9 cellular contexts compared by ENCODE assay signal in genomic region chr5:177327539-177328522, GRCh38. TPM values are rescaled to one million over a fixed set of nuclear protein-coding genes. Genes with fewer than 3 reads are reported as not detected.
DNase-seq lines count a peak whose midpoint lies in the region; ATAC-seq and TF ChIP-seq lines count a peak whose summit lies in the region.
"Had no signal": no experiment of that assay in that cellular context is flagged by ENCODE, and none has a peak within 500 bp of the region (broad histone marks: within the 10 kb centered on the region; RNA-seq: fewer than 3 reads in every experiment).

No MANE protein-coding gene starts in this region.

- H4K20me1 ChIP-seq in OCI-LY7 (ENCODE audit: insufficient read depth, low read length), result no peaks in the 10 kb centered on the region

- H3K4me1 ChIP-seq in left lung, result peaks cover 0 to 10% of the 10 kb centered on the region in 2 donors
- no peaks in the 10 kb centered on the region for H3K4me1 ChIP-seq in OCI-LY7 (ENCODE audit: insufficient read depth, low read length, poor library complexity, severe bottlenecking)

- H3K27ac ChIP-seq in left lung (peak overlapping the region; percentile 53 to 54), OCI-LY7 (ENCODE audit: low read depth, low read length, poor library complexity, severe bottlenecking) (no peak overlapping the region)

- no peaks in the 10 kb centered on the region for H3K79me2 ChIP-seq in OCI-LY7 (ENCODE audit: insufficient read depth, low read depth, low read length)

- H3K27me3 Mint-ChIP-seq in activated CD4-positive, alpha-beta T cell treated with anti-CD3 and anti-CD28 coated beads, Interleukin-2, amount 10 ng/mL, durations not matched to agents 24 days and 14 days, result no peaks in the 10 kb centered on the region

- H3K36me3 ChIP-seq in left lung, result peaks cover 0 to 47% of the 10 kb centered on the region in 2 donors
- peaks cover 40% of the 10 kb centered on the region; the same call in 1 of the 2 replicates for H3K36me3 ChIP-seq in OCI-LY7 (ENCODE audit: insufficient read depth, low read length)

- H3K9me3 Mint-ChIP-seq in activated CD4-positive, alpha-beta T cell treated with anti-CD3 and anti-CD28 coated beads, Interleukin-2, amount 10 ng/mL, durations not matched to agents 24 days and 14 days, result no peaks in the 10 kb centered on the region

- no peak overlapping the region for H3K4me2 ChIP-seq in OCI-LY7 (ENCODE audit: low read length)

- CTCF ChIA-PET in OCI-LY7 (lab: Charles Lee; ENCODE audit: unreplicated experiment), result no interaction called here

- DNase-seq in activated CD4-positive, alpha-beta T cell treated with anti-CD3 and anti-CD28 coated beads, Interleukin-2, amount 10 ng/mL, durations not matched to agents 24 days and 14 days, result no peak
- no peak for DNase-seq in activated CD4-positive, alpha-beta T cell treated with anti-CD3 and anti-CD28 coated beads, Interleukin-2, amount 50 U/mL, for 48 hours
- DNase-seq in astrocyte of the cerebellum (ENCODE audit: low read depth) (peak; percentile 46), left lung (peak in 1 of 2 donors; percentile 51), stromal cell of bone marrow (ENCODE audit: low read depth) (peak; percentile 61), OCI-LY7 (ENCODE audit: low spot score) (no peak)
- DNase-seq in central memory CD4-positive, alpha-beta T cell, result no peak
- DNase-seq: head of caudate nucleus had no signal

- no peak overlapping the region for H3K4me3 Mint-ChIP-seq in activated CD4-positive, alpha-beta T cell treated with anti-CD3 and anti-CD28 coated beads, Interleukin-2, amount 10 ng/mL, durations not matched to agents 24 days and 14 days

- peaks cover 11% of the 10 kb centered on the region for H3K4me1 Mint-ChIP-seq in activated CD4-positive, alpha-beta T cell treated with anti-CD3 and anti-CD28 coated beads, Interleukin-2, amount 10 ng/mL, durations not matched to agents 24 days and 14 days

- no peak overlapping the region for H2AFZ ChIP-seq in OCI-LY7 (ENCODE audit: low read length)

- BruUV-seq in OCI-LY7 (replicated peaks; lab: Mats Ljungman, UMichigan), result no TSS peak

- peaks cover 15% of the 10 kb centered on the region for H3K36me3 Mint-ChIP-seq in activated CD4-positive, alpha-beta T cell treated with anti-CD3 and anti-CD28 coated beads, Interleukin-2, amount 10 ng/mL, durations not matched to agents 24 days and 14 days (ENCODE audit: low read depth)

- H3K4me3 ChIP-seq in astrocyte of the cerebellum (ENCODE audit: low read depth, low read length), result no peak overlapping the region
- H3K4me3 ChIP-seq in left lung, result no peak overlapping the region
- no peak overlapping the region for H3K4me3 ChIP-seq in OCI-LY7 (ENCODE audit: low read depth, low read length, poor library complexity, severe bottlenecking)

- peak; percentile 7 for TF ChIP-seq CTCF in astrocyte of the cerebellum (IDR thresholded peaks at IDR 0.05; ENCODE audit: low read depth, low read length, missing control alignments)
- TF ChIP-seq CTCF in left lung (IDR thresholded peaks at IDR 0.05), result no peak
- no peak for TF ChIP-seq CTCF in OCI-LY7 (conservative IDR thresholded peaks at IDR 0.05; ENCODE audit: low read length)

- H3K27ac Mint-ChIP-seq in activated CD4-positive, alpha-beta T cell treated with anti-CD3 and anti-CD28 coated beads, Interleukin-2, amount 10 ng/mL, durations not matched to agents 24 days and 14 days, result peak overlapping the region; percentile 38

- ATAC-seq in left lung (peak; percentile 66), HG03460 (IDR thresholded peaks at IDR 0.05; ENCODE audit: unreplicated experiment) (no peak)

- H3K9me2 ChIP-seq in OCI-LY7 (ENCODE audit: insufficient read depth, low read length), result no peaks in the 10 kb centered on the region

- no peaks in the 10 kb centered on the region for H3K9me3 ChIP-seq in left lung
- no peaks in the 10 kb centered on the region for H3K9me3 ChIP-seq in OCI-LY7 (ENCODE audit: low read length)

- H3K27me3 ChIP-seq in left lung, result no peaks in the 10 kb centered on the region

- in situ Hi-C loops in astrocyte of the cerebellum (cut with HindIII; ENCODE audit: low sequenced_read_pairs), result no loop called here

- intact Hi-C loops in activated CD4-positive, alpha-beta T cell treated with anti-CD3 and anti-CD28 coated beads, Interleukin-2, amount 10 ng/mL, durations not matched to agents 24 days and 14 days (cut with micrococcal nuclease), result no loop called here
- intact Hi-C loops in left lung (cut with DNase I) (loop anchor here in 1 of 2 donors (10.0 kb wide), 1 partner anchor 127 kb away; no protein-coding TSS in a partner anchor), OCI-LY7 (cut with micrococcal nuclease; ENCODE audit: unreplicated experiment) (no loop called here)

- POLR2A ChIA-PET in OCI-LY7 (lab: Charles Lee), result interaction anchor here (0.5 kb wide), 1 partner anchor 192 kb away, joined by 3 read pairs; no protein-coding TSS in a partner anchor

RNA-seq across cellular contexts. Expression of gene MXD3, which starts 16.1 kb away (rescaled TPM):
- total RNA-seq in activated CD4-positive, alpha-beta T cell treated with anti-CD3 and anti-CD28 coated beads, Interleukin-2, amount 10 ng/mL, durations not matched to agents 24 days and 14 days, result 9.1 and 11.7 TPM in 2 replicates
- total RNA-seq in left lung (10 to 100 TPM; 10.8 to 12.4 TPM), OCI-LY7 (2022) (81.3 and 105 TPM in 2 replicates)
- total RNA-seq in OCI-LY7 (2014; rRNA removed; shearing (Covaris generic)), result 109 and 130 TPM in 2 replicates

RNA-seq across cellular contexts. Expression of gene LMAN2, which starts 23.6 kb away (rescaled TPM):
- total RNA-seq in activated CD4-positive, alpha-beta T cell treated with anti-CD3 and anti-CD28 coated beads, Interleukin-2, amount 10 ng/mL, durations not matched to agents 24 days and 14 days, result 105 and 108 TPM in 2 replicates
- 100 to 1,000 TPM; 133 to 155 TPM for total RNA-seq in left lung
- total RNA-seq in OCI-LY7 (2014; rRNA removed; shearing (Covaris generic)), result 144 and 151 TPM in 2 replicates
- total RNA-seq in OCI-LY7 (2022), result 103 and 116 TPM in 2 replicates

RNA-seq across cellular contexts. Expression of gene PRELID1, which starts 24.2 kb away (rescaled TPM):
- 248 and 257 TPM in 2 replicates for total RNA-seq in activated CD4-positive, alpha-beta T cell treated with anti-CD3 and anti-CD28 coated beads, Interleukin-2, amount 10 ng/mL, durations not matched to agents 24 days and 14 days
- total RNA-seq in left lung (100 to 1,000 TPM in 1 of 2 donors, 10 to 100 TPM in 1; 87.8 to 154 TPM), OCI-LY7 (2022) (203 and 232 TPM in 2 replicates)
- total RNA-seq in OCI-LY7 (2014; rRNA removed; shearing (Covaris generic)), result 217 and 249 TPM in 2 replicates

RNA-seq across cellular contexts. Expression of gene RAB24, which starts 24.3 kb away (rescaled TPM):
- total RNA-seq in activated CD4-positive, alpha-beta T cell treated with anti-CD3 and anti-CD28 coated beads, Interleukin-2, amount 10 ng/mL, durations not matched to agents 24 days and 14 days, result 18.3 and 22.2 TPM in 2 replicates
- total RNA-seq in left lung (10 to 100 TPM; 30.3 to 36.2 TPM), OCI-LY7 (2022) (31.3 and 36.1 TPM in 2 replicates)
- 25.8 and 43.1 TPM in 2 replicates for total RNA-seq in OCI-LY7 (2014; rRNA removed; shearing (Covaris generic))

RNA-seq across cellular contexts. Expression of gene RGS14, which starts 29.9 kb away (rescaled TPM):
- 45.3 and 49.3 TPM in 2 replicates for total RNA-seq in activated CD4-positive, alpha-beta T cell treated with anti-CD3 and anti-CD28 coated beads, Interleukin-2, amount 10 ng/mL, durations not matched to agents 24 days and 14 days
- total RNA-seq in left lung, result 10 to 100 TPM; 14.2 to 28.2 TPM
- 33.0 and 43.3 TPM in 2 replicates for total RNA-seq in OCI-LY7 (2014; rRNA removed; shearing (Covaris generic))
- 41.7 and 46.3 TPM in 2 replicates for total RNA-seq in OCI-LY7 (2022)

Comparison
In these comparisons a context has a peak if more than half of its experiments do, and no peak if none do; other contexts are left out.
1. DNase-seq: peak in astrocyte of the cerebellum (single experiment) and stromal cell of bone marrow (single experiment); none in activated CD4-positive, alpha-beta T cell treated with anti-CD3 and anti-CD28 coated beads, Interleukin-2, amount 10 ng/mL, durations not matched to agents 24 days and 14 days (single experiment), activated CD4-positive, alpha-beta T cell treated with anti-CD3 and anti-CD28 coated beads, Interleukin-2, amount 50 U/mL, for 48 hours (0 of 2), OCI-LY7 (single experiment) and central memory CD4-positive, alpha-beta T cell (single experiment).